In the genomic region with DNA sequence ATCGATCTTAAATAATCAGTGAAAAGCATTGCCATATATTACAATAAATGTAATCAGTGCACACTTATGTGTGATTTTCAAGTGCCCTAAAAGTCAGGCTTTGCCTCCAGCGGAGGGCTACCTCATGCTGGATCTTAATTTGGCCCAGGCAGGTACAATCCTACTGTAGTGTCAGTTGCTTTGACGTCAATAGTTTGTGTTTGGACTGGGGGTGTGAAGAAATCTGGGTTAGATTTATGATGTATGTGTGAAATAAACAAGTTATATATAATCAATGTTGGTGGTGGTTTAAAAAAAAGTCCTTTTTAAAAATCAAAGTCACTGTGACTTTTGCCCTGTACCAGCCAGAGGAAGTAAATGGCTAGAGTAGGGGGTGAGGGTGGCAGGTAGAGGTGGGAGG, we compare ENCODE assay signal across 18 cellular contexts. TPM values are rescaled to one million over a fixed set of nuclear protein-coding genes. Genes with fewer than 3 reads are reported as not detected.
"Had no signal": no experiment of that assay in that cellular context is flagged by ENCODE, and none has a peak within 500 bp of the region (broad histone marks: within the 10 kb centered on the region; RNA-seq: fewer than 3 reads in every experiment).

No MANE protein-coding gene starts in this region.

- H3K27ac ChIP-seq: RWPE1 had no signal

- H3K9me3 ChIP-seq: SK-N-SH had no signal

- DNase-seq: KBM-7, NCI-H1092, NCI-H1105 treated with DMSO at 0.1 percent for 48 hours, NCI-H1417 treated with DMSO at 0.1 percent for 48 hours, NCI-H146, NCI-H1694 treated with DMSO at 0.1 percent for 48 hours, NCI-H1930, NCI-H2081, NCI-H2107, NCI-H2227 treated with DMSO at 0.1 percent for 48 hours, NCI-H524, NCI-H69, NCI-H774, SHP77, SK-N-SH had no signal

RNA-seq across cellular contexts. Expression of a gene that starts 14.0 kb away (rescaled TPM):
- total RNA-seq: LHCN-M2, MCF 10A had no signal
